8 cellular contexts compared by ENCODE assay signal in genomic region chr17:64491034-64491860, GRCh38. TPM values are rescaled to one million over a fixed set of nuclear protein-coding genes. Genes with fewer than 3 reads are reported as not detected.
DNase-seq lines count a peak whose midpoint lies in the region; ATAC-seq, FAIRE-seq and TF ChIP-seq lines count a peak whose summit lies in the region.

No MANE protein-coding gene starts in this region.

- intact Hi-C loops in Calu3 (cut with micrococcal nuclease; ENCODE audit: unreplicated experiment): loop anchor here (1.0 to 5.0 kb wide), 2 partner anchors 71 to 189 kb away; no protein-coding TSS in a partner anchor
- intact Hi-C loops in activated CD8-positive, alpha-beta T cell treated with anti-CD3 and anti-CD28 coated beads for 36 hours (cut with micrococcal nuclease): loop anchor here (5.0 kb wide), 1 partner anchor 69 kb away; no protein-coding TSS in a partner anchor

- no peaks in the 10 kb centered on the region for H3K27me3 Mint-ChIP-seq in Calu3 (ENCODE audit: unreplicated experiment)
- no peaks in the 10 kb centered on the region for H3K27me3 Mint-ChIP-seq in activated CD8-positive, alpha-beta T cell treated with anti-CD3 and anti-CD28 coated beads for 36 hours

- no peak overlapping the region for H3K4me3 Mint-ChIP-seq in Calu3 (ENCODE audit: low read depth, unreplicated experiment)
- H3K4me3 Mint-ChIP-seq in activated CD8-positive, alpha-beta T cell treated with anti-CD3 and anti-CD28 coated beads for 36 hours: no peak overlapping the region

- peaks cover 20% of the 10 kb centered on the region for H3K36me3 Mint-ChIP-seq in Calu3 (ENCODE audit: insufficient read depth, unreplicated experiment)
- peaks cover 55% of the 10 kb centered on the region for H3K36me3 Mint-ChIP-seq in activated CD8-positive, alpha-beta T cell treated with anti-CD3 and anti-CD28 coated beads for 36 hours (ENCODE audit: low read depth)

- no peak overlapping the region for H3K27ac ChIP-seq in MM.1S (ENCODE audit: low read length)

- no peaks in the 10 kb centered on the region for H3K9me3 Mint-ChIP-seq in Calu3 (ENCODE audit: low read depth, unreplicated experiment)
- H3K9me3 Mint-ChIP-seq in activated CD8-positive, alpha-beta T cell treated with anti-CD3 and anti-CD28 coated beads for 36 hours: no peaks in the 10 kb centered on the region

- H3K4me2 ChIP-seq in MM.1S (ENCODE audit: low read depth, low read length): no peak overlapping the region

- H3K9me2 ChIP-seq in MM.1S (replicated peaks; ENCODE audit: insufficient read depth, low read length): no peaks in the 10 kb centered on the region

- H3F3A ChIP-seq in MM.1S (ENCODE audit: insufficient read depth, low read length): 0 out of 2 replicates have a peak, but pooled peaks cover under 1% of the 10 kb centered on the region

- H4K20me1 ChIP-seq in MM.1S (ENCODE audit: insufficient read depth, low read length): no peaks in the 10 kb centered on the region

- POLR2A ChIA-PET in activated CD8-positive, alpha-beta T cell treated with anti-CD3 and anti-CD28 coated beads for 36 hours (lab: Charles Lee): interaction anchor here (0.5 to 4.5 kb wide), 6 partner anchors 9 to 163 kb away, joined by 3 to 42 read pairs (median 4); partner anchors contain the start of genes CEP95 and DDX5

- 0 out of 2 replicates have a peak, but pooled peaks cover 5% of the 10 kb centered on the region for H3K36me3 ChIP-seq in MM.1S (replicated peaks; ENCODE audit: insufficient read depth, low read length)

- TF ChIP-seq CTCF in Calu3 (IDR thresholded peaks at IDR 0.05; ENCODE audit: unreplicated experiment) (peak; percentile 34), MM.1S (IDR thresholded peaks at IDR 0.05; ENCODE audit: low read length) (peak; percentile 67), fibroblast of the aortic adventitia (IDR thresholded peaks at IDR 0.05; ENCODE audit: insufficient read depth, low read length) (peak; percentile 76)
- peak; percentile 74 for TF ChIP-seq CTCF in activated CD8-positive, alpha-beta T cell treated with anti-CD3 and anti-CD28 coated beads for 36 hours (IDR thresholded peaks at IDR 0.05)

- H3K27me3 ChIP-seq in MM.1S (replicated peaks; ENCODE audit: insufficient read depth, low read length): no peaks in the 10 kb centered on the region

- ATAC-seq in activated CD8-positive, alpha-beta T cell treated with anti-CD3 and anti-CD28 coated beads for 36 hours: peak; percentile 82
- ATAC-seq in GM18505 (IDR thresholded peaks at IDR 0.05; ENCODE audit: unreplicated experiment): no peak

- no TSS peak for BruUV-seq in Calu3 (replicated peaks; lab: Mats Ljungman, UMichigan)

- peaks cover 8% of the 10 kb centered on the region for H3K4me1 Mint-ChIP-seq in Calu3 (ENCODE audit: low read depth, unreplicated experiment)
- H3K4me1 Mint-ChIP-seq in activated CD8-positive, alpha-beta T cell treated with anti-CD3 and anti-CD28 coated beads for 36 hours (ENCODE audit: low read depth): peaks cover 25% of the 10 kb centered on the region

- no peak overlapping the region for H2AFZ ChIP-seq in MM.1S (ENCODE audit: low read length)

- CTCF ChIA-PET in Calu3 (lab: Charles Lee): interaction anchor here (0.6 to 1.3 kb wide), 4 partner anchors 48 to 72 kb away, joined by 3 to 32 read pairs (median 4); no protein-coding TSS in a partner anchor
- CTCF ChIA-PET in activated CD8-positive, alpha-beta T cell treated with anti-CD3 and anti-CD28 coated beads for 36 hours (lab: Charles Lee): interaction anchor here (0.7 to 6.1 kb wide), 33 partner anchors 9 to 220 kb away, joined by 3 to 178 read pairs (median 5); partner anchors contain the start of genes CEP95, DDX5, MILR1 and SMURF2

- H3K4me1 ChIP-seq in MM.1S (ENCODE audit: low read length): no peaks in the 10 kb centered on the region

- no peak overlapping the region for H3K4me3 ChIP-seq in MM.1S (ENCODE audit: low read length)
- no peak overlapping the region for H3K4me3 ChIP-seq in fibroblast of the aortic adventitia (ENCODE audit: low read depth, low read length)

- TF ChIP-seq POLR2A in GM18505 (IDR thresholded peaks at IDR 0.05; ENCODE audit: borderline replicate concordance, extremely low read depth, insufficient read depth, insufficient read length): no peak

- H3K79me2 ChIP-seq in MM.1S (ENCODE audit: low read length): peaks cover 22% of the 10 kb centered on the region

- H3K27ac Mint-ChIP-seq in Calu3 (ENCODE audit: unreplicated experiment): no peak overlapping the region
- H3K27ac Mint-ChIP-seq in activated CD8-positive, alpha-beta T cell treated with anti-CD3 and anti-CD28 coated beads for 36 hours: no peak overlapping the region

- no peak for FAIRE-seq in frontal cortex (lab: Jason Lieb, UNC)

- DNase-seq in Calu3 (peak; percentile 52), MM.1S (peak; percentile 58), fibroblast of the aortic adventitia (ENCODE audit: low read depth) (peak; percentile 59), RKO (ENCODE audit: low spot score) (no peak), frontal cortex (ENCODE audit: low spot score in 2 of 2) (no peak)
- DNase-seq in activated CD8-positive, alpha-beta T cell treated with anti-CD3 and anti-CD28 coated beads for 36 hours: peak; percentile 72
- peak; percentile 22 to 28 for DNase-seq in stimulated activated CD4-positive, alpha-beta T cell treated with anti-CD3 and anti-CD28 coated beads, Interleukin-1b, Interleukin-23, amount 100 ng/mL, for 4 hours (ENCODE audit: low read depth in 2 of 2)

- no peak overlapping the region for H3K9ac ChIP-seq in MM.1S (ENCODE audit: low read length)

- no peaks in the 10 kb centered on the region for H3K9me3 ChIP-seq in MM.1S (replicated peaks; ENCODE audit: insufficient read depth, low read length)

RNA-seq across cellular contexts. Expression of gene POLG2, which starts 5.6 kb away (rescaled TPM):
- total RNA-seq in Calu3 (2022) (25.1 and 29.8 TPM in 2 replicates), fibroblast of the aortic adventitia (ENCODE audit: low replicate concordance) (8.2 and 34.9 TPM in 2 replicates), frontal cortex (13.5 TPM)
- 10 to 100 TPM; 37.3 to 41.1 TPM for total RNA-seq in activated CD8-positive, alpha-beta T cell treated with anti-CD3 and anti-CD28 coated beads for 36 hours

RNA-seq across cellular contexts. Expression of gene DDX5, which starts 14.8 kb away (rescaled TPM):
- 384 and 477 TPM in 2 replicates for total RNA-seq in Calu3 (2022)
- 100 to 1,000 TPM; 632 to 668 TPM for total RNA-seq in activated CD8-positive, alpha-beta T cell treated with anti-CD3 and anti-CD28 coated beads for 36 hours
- 302 and 859 TPM in 2 replicates for total RNA-seq in fibroblast of the aortic adventitia (ENCODE audit: low replicate concordance)
- 416 TPM for total RNA-seq in frontal cortex

RNA-seq across cellular contexts. Expression of gene CEP95, which starts 15.5 kb away (rescaled TPM):
- total RNA-seq in Calu3 (2022): 37.6 and 38.9 TPM in 2 replicates
- 10 to 100 TPM; 45.2 to 45.7 TPM for total RNA-seq in activated CD8-positive, alpha-beta T cell treated with anti-CD3 and anti-CD28 coated beads for 36 hours
- total RNA-seq in fibroblast of the aortic adventitia (ENCODE audit: low replicate concordance): 32.8 and 51.7 TPM in 2 replicates
- 88.0 TPM for total RNA-seq in frontal cortex

RNA-seq across cellular contexts. Expression of gene MILR1, which starts 42.3 kb away (rescaled TPM):
- total RNA-seq in Calu3 (2022) (4.9 and 7.6 TPM in 2 replicates), fibroblast of the aortic adventitia (ENCODE audit: low replicate concordance) (4.1 and 52.5 TPM in 2 replicates), frontal cortex (0.82 TPM)
- 1 to 10 TPM; 1.3 to 2.3 TPM for total RNA-seq in activated CD8-positive, alpha-beta T cell treated with anti-CD3 and anti-CD28 coated beads for 36 hours

Comparison
In these comparisons a context has a peak if more than half of its experiments do, and no peak if none do; other contexts are left out.
1. DNase-seq: peak in Calu3 (single experiment), MM.1S (single experiment), activated CD8-positive, alpha-beta T cell treated with anti-CD3 and anti-CD28 coated beads for 36 hours (single experiment), fibroblast of the aortic adventitia (single experiment) and stimulated activated CD4-positive, alpha-beta T cell treated with anti-CD3 and anti-CD28 coated beads, Interleukin-1b, Interleukin-23, amount 100 ng/mL, for 4 hours (2 of 2); none in RKO (single experiment) and frontal cortex (0 of 2).
2. Peak in every context shown above with its lines, with median percentiles within 50 percentile points of each other: CTCF ChIP-seq.